Comparison of ENCODE assay signal across 27 cellular contexts in genomic region chr4:39235021-39235420, GRCh38.
"Had no signal": no experiment of that assay in that cellular context is flagged by ENCODE, and none has a peak within 500 bp of the region (broad histone marks: within the 10 kb centered on the region; RNA-seq: fewer than 3 reads in every experiment).

No MANE protein-coding gene starts in this region.

- H3K27me3 Mint-ChIP-seq: dendritic cell treated with granulocyte-macrophage colony-stimulating factor and Interleukin-4, amounts not matched to agents 40 ng/mL and 50 ng/mL, for 4 days; effector memory CD8-positive, alpha-beta T cell had no signal

- H3K4me1 Mint-ChIP-seq: endodermal cell had no signal

- H3K4me3 Mint-ChIP-seq: dendritic cell treated with granulocyte-macrophage colony-stimulating factor and Interleukin-4, amounts not matched to agents 40 ng/mL and 50 ng/mL, for 4 days; effector memory CD8-positive, alpha-beta T cell; endodermal cell had no signal

- FAIRE-seq: endothelial cell of umbilical vein, frontal cortex had no signal

- H3K36me3 ChIP-seq: colonic mucosa had no signal

- H3K4me1 ChIP-seq: colonic mucosa, esophagus muscularis mucosa, esophagus squamous epithelium, foreskin keratinocyte, gastrocnemius medialis, gastroesophageal sphincter, heart left ventricle, heart right ventricle had no signal

- H3K27me3 ChIP-seq: colonic mucosa, dorsolateral prefrontal cortex, esophagus muscularis mucosa, esophagus squamous epithelium, foreskin keratinocyte, gastrocnemius medialis, gastroesophageal sphincter, heart left ventricle, heart right ventricle had no signal

- H3K27ac Mint-ChIP-seq: dendritic cell treated with granulocyte-macrophage colony-stimulating factor and Interleukin-4, amounts not matched to agents 40 ng/mL and 50 ng/mL, for 4 days; effector memory CD8-positive, alpha-beta T cell; endodermal cell had no signal

- H3K4me3 ChIP-seq: colonic mucosa, coronary artery, dorsolateral prefrontal cortex, esophagus muscularis mucosa, esophagus squamous epithelium, gastrocnemius medialis, gastroesophageal sphincter, heart left ventricle, heart right ventricle had no signal

- H3K9me3 ChIP-seq: colonic mucosa, esophagus muscularis mucosa, esophagus squamous epithelium, gastrocnemius medialis, gastroesophageal sphincter, heart left ventricle, heart right ventricle had no signal

- DNase-seq: colonic mucosa; cortex of kidney; dermis blood vessel endothelial cell; dorsolateral prefrontal cortex; effector CD4-positive, alpha-beta T cell; effector CD8-positive, alpha-beta T cell; effector memory CD4-positive, alpha-beta T cell; effector memory CD8-positive, alpha-beta T cell; endodermal cell; erythroblast; esophagus squamous epithelium; foreskin fibroblast; foreskin keratinocyte; foreskin melanocyte; gastrocnemius medialis; glutamatergic neuron; head of caudate nucleus; heart left ventricle; heart right ventricle had no signal

- H3K9me3 Mint-ChIP-seq: dendritic cell treated with granulocyte-macrophage colony-stimulating factor and Interleukin-4, amounts not matched to agents 40 ng/mL and 50 ng/mL, for 4 days; effector memory CD8-positive, alpha-beta T cell; endodermal cell had no signal

- ATAC-seq: effector memory CD8-positive, alpha-beta T cell; esophagus mucosa; foreskin keratinocyte; gastrocnemius medialis; gastroesophageal sphincter; heart left ventricle; heart right ventricle had no signal

- H3K27ac ChIP-seq: colonic mucosa, coronary artery, dorsolateral prefrontal cortex, epithelial cell of prostate, esophagus muscularis mucosa, esophagus squamous epithelium, foreskin keratinocyte, gastrocnemius medialis, gastroesophageal sphincter, heart left ventricle, heart right ventricle had no signal
